In the genomic region with DNA sequence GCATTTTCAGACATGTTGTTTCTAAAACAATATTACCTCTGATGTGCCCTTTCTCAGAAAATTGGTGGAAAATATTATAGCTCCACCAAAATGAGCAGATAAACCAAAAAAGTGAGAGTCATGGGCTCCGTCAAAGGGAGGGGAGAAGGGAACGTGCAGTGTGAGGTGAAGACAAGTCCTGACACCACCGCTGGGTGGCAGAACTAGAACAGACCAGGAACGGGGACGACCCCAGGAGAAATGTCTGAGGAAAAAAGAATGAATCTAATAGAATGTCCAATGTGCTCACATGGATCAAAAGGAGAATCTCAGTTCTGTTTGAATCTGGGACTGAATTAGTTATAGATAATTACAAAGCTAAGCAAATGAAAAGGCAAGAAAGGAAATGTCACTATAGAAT, we compare ENCODE assay signal across 8 cellular contexts. TPM values are rescaled to one million over a fixed set of nuclear protein-coding genes. Genes with fewer than 3 reads are reported as not detected.
DNase-seq lines count a peak whose midpoint lies in the region; ATAC-seq, FAIRE-seq and TF ChIP-seq lines count a peak whose summit lies in the region.

No MANE protein-coding gene starts in this region.

- no peak overlapping the region for H3K9ac ChIP-seq in K562 (ENCODE audit: insufficient read depth in 1 of 2, low read depth in 2 of 2, low read length in 2 of 2)

- TF ChIP-seq EP300 in K562 (IDR thresholded peaks at IDR 0.05; ENCODE audit: low read length): no peak

- in situ Hi-C loops in K562 (cut with MboI): loop anchor here (10.0 kb wide), 1 partner anchor 93 kb away; no protein-coding TSS in a partner anchor

- no peaks in the 10 kb centered on the region for H3K9me3 Mint-ChIP-seq in memory B cell

- H3K27me3 Mint-ChIP-seq in memory B cell: no peaks in the 10 kb centered on the region

- H3K4me2 ChIP-seq in K562 (ENCODE audit: insufficient read depth, low read length): no peak overlapping the region

- BruUV-seq in K562 (replicated peaks; lab: Mats Ljungman, UMichigan): no TSS peak

- peaks cover 43% of the 10 kb centered on the region; the same call in 2 of the 3 replicates for H3K36me3 ChIP-seq in K562 (ENCODE audit: control insufficient read depth, insufficient read depth, low read length)

- intact Hi-C loops in K562 (cut with micrococcal nuclease): loop anchor here (1.0 to 10.0 kb wide), 3 partner anchors 97 to 503 kb away; no protein-coding TSS in a partner anchor

- H3K36me3 Mint-ChIP-seq in memory B cell: peaks cover 25% of the 10 kb centered on the region

- no peaks in the 10 kb centered on the region for H3K4me1 Mint-ChIP-seq in memory B cell

- no peak overlapping the region for H3K27ac ChIP-seq in K562 (ENCODE audit: extremely low read depth, low read depth, low read length)

- 27% methylated on average over 5 of the region's 5 CpGs for WGBS in K562 (ENCODE audit: insufficient coverage, low coverage, missing lambda C conversion rate)

- no peak for DNase-seq in AG09319 (ENCODE audit: extremely low read depth, low read depth)
- peak; percentile 62 for DNase-seq in NCI-H2227 treated with DMSO at 0.1 percent for 48 hours (lab: John Stamatoyannopoulos, UW)
- DNase-seq in K562 (ENCODE audit: extremely low read depth in 1 of 4, low spot score in 3 of 4): peak; percentile 36 to 62 (median 47)
- DNase-seq in memory B cell (ENCODE audit: low spot score in 2 of 2): no peak
- no peak for DNase-seq in DMS153 (lab: John Stamatoyannopoulos, UW)
- no peak for DNase-seq in KG1 (lab: John Stamatoyannopoulos, UW)
- no peak for DNase-seq in NCI-H1436 treated with DMSO at 0.1 percent for 48 hours (lab: John Stamatoyannopoulos, UW)

- H3K9me1 ChIP-seq in K562 (ENCODE audit: control insufficient read depth, insufficient read depth, low read length): no peaks in the 10 kb centered on the region

- H3K27me3 ChIP-seq in K562 (ENCODE audit: control insufficient read depth in 2 of 2, insufficient read depth in 2 of 2, low read length in 2 of 2): no peaks in the 10 kb centered on the region

- H2AFZ ChIP-seq in K562 (ENCODE audit: low read depth, low read length): no peak overlapping the region

- H3K27ac Mint-ChIP-seq in memory B cell: no peak overlapping the region

- TF ChIP-seq CTCF in AG09319 (IDR thresholded peaks at IDR 0.05; ENCODE audit: low read depth, low read length) (peak; percentile 46), K562 (IDR thresholded peaks at IDR 0.05 in 2 of 3, conservative IDR thresholded peaks at IDR 0.05 in 1 of 3; ENCODE audit: insufficient read depth in 2 of 3, low read depth in 1 of 3, low read length in 3 of 3) (peak; percentile 56 to 63 (median 62))

- no peak overlapping the region for H3K4me3 ChIP-seq in K562

- TF ChIP-seq RAD21 in K562 (CRISPR knock-in tag; conservative IDR thresholded peaks at IDR 0.05 in 1 of 2, IDR thresholded peaks at IDR 0.05 in 1 of 2): peak; percentile 38 to 55; a peak in 3 of 4 replicates

- peak; percentile 69 for ATAC-seq in GM18498 (IDR thresholded peaks at IDR 0.05; ENCODE audit: unreplicated experiment)
- peak; percentile 98 for ATAC-seq in K562
- ATAC-seq in memory B cell (ENCODE audit: low read depth): peak; percentile 56

- FAIRE-seq in K562 (lab: Jason Lieb, UNC): peak; percentile 74

- CTCF ChIA-PET in K562 (lab: Yijun Ruan, JAX; ENCODE audit: low intra/inter-chr PET ratio): interaction anchor here (1.0 to 1.5 kb wide), 2 partner anchors 94 to 97 kb away, joined by 3 to 15 read pairs; no protein-coding TSS in a partner anchor

- no peaks in the 10 kb centered on the region for H3K4me1 ChIP-seq in K562 (replicated peaks in 1 of 2; ENCODE audit: control insufficient read depth in 2 of 2, insufficient read depth in 2 of 2, low read length in 2 of 2)

- no peaks in the 10 kb centered on the region for H3K9me3 ChIP-seq in K562 (replicated peaks; ENCODE audit: control insufficient read depth, insufficient read depth, low read depth, low read length)

- TF ChIP-seq POLR2A in K562 (conservative IDR thresholded peaks at IDR 0.05): no peak

- no peaks in the 10 kb centered on the region for H3K79me2 ChIP-seq in K562 (ENCODE audit: control insufficient read depth, insufficient read depth, low read length)

- no peaks in the 10 kb centered on the region for H4K20me1 ChIP-seq in K562 (replicated peaks; ENCODE audit: control insufficient read depth, insufficient read depth, low read length)

- POLR2A ChIA-PET in K562 (lab: Yijun Ruan, JAX): interaction anchor here (0.7 kb wide), 1 partner anchor 11 kb away, joined by 3 read pairs; no protein-coding TSS in a partner anchor

- no peak overlapping the region for H3K4me3 Mint-ChIP-seq in memory B cell

TF ChIP-seq in K562, 482 proteins besides CTCF, POLR2A, EP300 and RAD21:
- TF ChIP-seq SMC3 (conservative IDR thresholded peaks at IDR 0.05; ENCODE audit: insufficient read depth, low read depth, low read length) (peak; percentile 43; the same call in 1 of the 2 replicates), RBM15 (IDR thresholded peaks at IDR 0.05; ENCODE audit: insufficient read depth, low read length) (no peak)

RNA-seq across cellular contexts. Expression of a gene that starts 22.6 kb away (rescaled TPM):
- total RNA-seq in K562 (2011; cell fraction: chromatin; rRNA removed; ENCODE audit: low replicate concordance): 1.1 and 2.6 TPM in 2 replicates
- total RNA-seq in K562 (2011; cell fraction: nucleolus; rRNA removed): 1.0 and 1.2 TPM in 2 replicates
- total RNA-seq in K562 (2011; cell fraction: nucleoplasm; rRNA removed): 2.5 and 3.2 TPM in 2 replicates
- total RNA-seq in K562 (2014; rRNA removed): 0.50 and 0.65 TPM in 2 replicates
- total RNA-seq in K562 (2014; rRNA removed; fragmentation: Illumina TruSeq; extraction: Trizol): 0.80 and 0.91 TPM in 2 replicates
- total RNA-seq in K562 (2015; rRNA removed; fragmentation: Illumina TruSeq; extraction: Trizol): 0.76 and 0.98 TPM in 2 replicates
- total RNA-seq in K562 (2021): 1.1 and 1.2 TPM in 2 replicates
- polyA plus RNA-seq in K562 (2011; rRNA removed): 0.43 and 0.78 TPM in 2 replicates
- 0.37 and 0.61 TPM in 2 replicates for polyA plus RNA-seq in K562 (2011; cell fraction: cytosol; rRNA removed)
- 0.44 and 0.75 TPM in 2 replicates for polyA plus RNA-seq in K562 (2011; cell fraction: nucleus; rRNA removed)
- 0.66 and 0.75 TPM in 2 replicates for polyA plus RNA-seq in K562 (2012)
- polyA plus RNA-seq in K562 (2014; fragmentation: Illumina TruSeq; extraction: Trizol): 0.65 and 0.72 TPM in 2 replicates
- under 1 TPM; 0.10 to 0.18 TPM for polyA plus RNA-seq in K562 (2014; fragmentation: Nextera tagmentation; extraction: Ambion mirVana)
- 0.23 and 0.62 TPM in 2 replicates for polyA plus RNA-seq in K562 (2014; rRNA removed)
- 1.3 and 2.3 TPM in 2 replicates for polyA minus RNA-seq in K562 (2011; rRNA and poly(A)+ RNA removed)
- polyA minus RNA-seq in K562 (2011; cell fraction: cytosol; rRNA and poly(A)+ RNA removed): 0.82 and 1.0 TPM in 2 replicates
- 2.4 and 2.8 TPM in 2 replicates for polyA minus RNA-seq in K562 (2011; cell fraction: nucleus; rRNA and poly(A)+ RNA removed)

RNA-seq across cellular contexts. Expression of a gene that starts 24.8 kb away (rescaled TPM):
- total RNA-seq in K562 (2011; cell fraction: chromatin; rRNA removed; ENCODE audit: low replicate concordance): 33.0 and 35.3 TPM in 2 replicates
- 30.9 and 34.0 TPM in 2 replicates for total RNA-seq in K562 (2011; cell fraction: nucleolus; rRNA removed)
- total RNA-seq in K562 (2011; cell fraction: nucleoplasm; rRNA removed): 47.4 and 52.4 TPM in 2 replicates
- total RNA-seq in K562 (2014; rRNA removed) (11.3 and 12.4 TPM in 2 replicates), K562 (2014; rRNA removed; fragmentation: Illumina TruSeq; extraction: Trizol) (12.6 and 13.5 TPM in 2 replicates), K562 (2015; rRNA removed; fragmentation: Illumina TruSeq; extraction: Trizol) (7.3 and 8.3 TPM in 2 replicates), K562 (2021) (19.8 and 24.7 TPM in 2 replicates)
- polyA plus RNA-seq in K562 (2011; rRNA removed) (10.9 and 17.7 TPM in 2 replicates), K562 (2014; fragmentation: Illumina TruSeq; extraction: Trizol) (15.5 and 15.8 TPM in 2 replicates), K562 (2014; fragmentation: Nextera tagmentation; extraction: Ambion mirVana) (1 to 10 TPM; 4.0 to 5.3 TPM), K562 (2014; rRNA removed) (10.8 TPM in 2 replicates)
- polyA plus RNA-seq in K562 (2011; cell fraction: cytosol; rRNA removed): 7.5 and 11.9 TPM in 2 replicates
- 12.1 and 14.4 TPM in 2 replicates for polyA plus RNA-seq in K562 (2011; cell fraction: nucleus; rRNA removed)
- 12.4 and 17.1 TPM in 2 replicates for polyA plus RNA-seq in K562 (2012)
- 17.6 and 22.3 TPM in 2 replicates for polyA minus RNA-seq in K562 (2011; rRNA and poly(A)+ RNA removed)
- polyA minus RNA-seq in K562 (2011; cell fraction: cytosol; rRNA and poly(A)+ RNA removed): 8.9 and 16.7 TPM in 2 replicates
- 10.0 and 13.8 TPM in 2 replicates for polyA minus RNA-seq in K562 (2011; cell fraction: nucleus; rRNA and poly(A)+ RNA removed)

Comparison
In these comparisons a context has a peak if more than half of its experiments do, and no peak if none do; other contexts are left out.
1. DNase-seq: peak in NCI-H2227 treated with DMSO at 0.1 percent for 48 hours (single experiment) and K562 (4 of 4); none in AG09319 (single experiment), memory B cell (0 of 2), DMS153 (single experiment), KG1 (single experiment) and NCI-H1436 treated with DMSO at 0.1 percent for 48 hours (single experiment).
2. Peak in every context shown above with its lines, with median percentiles within 50 percentile points of each other: ATAC-seq.